21 cellular contexts compared by ENCODE assay signal in genomic region chr7:107479303-107479702, GRCh38. TPM values are rescaled to one million over a fixed set of nuclear protein-coding genes. Genes with fewer than 3 reads are reported as not detected.
DNase-seq lines count a peak whose midpoint lies in the region; ATAC-seq and TF ChIP-seq lines count a peak whose summit lies in the region.
"Had no signal": no experiment of that assay in that cellular context is flagged by ENCODE, and none has a peak within 500 bp of the region (broad histone marks: within the 10 kb centered on the region; RNA-seq: fewer than 3 reads in every experiment).

No MANE protein-coding gene starts in this region.

- H3K36me3 Mint-ChIP-seq in nephron progenitor cell (ENCODE audit: low read depth), result no peaks in the 10 kb centered on the region

- no peaks in the 10 kb centered on the region for H3K36me3 ChIP-seq in heart right ventricle
- H3K36me3 ChIP-seq: BLaER1, MG63 had no signal

- H3K4me1 Mint-ChIP-seq in nephron progenitor cell, result no peaks in the 10 kb centered on the region

- peak overlapping the region in 8 of 10 donors; percentile 18 to 48 (median 34) for H3K4me3 ChIP-seq in heart right ventricle
- H3K4me3 ChIP-seq: BLaER1, MG63 had no signal

- ATAC-seq in heart right ventricle, result peak in 5 of 8 donors; percentile 44 to 71 (median 58)
- ATAC-seq in HG02970 (IDR thresholded peaks at IDR 0.05; ENCODE audit: low FRiP score, unreplicated experiment), result no peak

- H3K27me3 ChIP-seq in heart right ventricle, result no peaks in the 10 kb centered on the region
- H3K27me3 ChIP-seq: BLaER1, MG63 had no signal

- peak; percentile 25 for DNase-seq in G401 (ENCODE audit: low spot score)
- DNase-seq in NCI-H69 (lab: John Stamatoyannopoulos, UW), result peak; percentile 40
- no peak for DNase-seq in heart right ventricle
- DNase-seq in nephron progenitor cell, result no peak
- no peak for DNase-seq in NCI-H2081 (lab: John Stamatoyannopoulos, UW)
- no peak for DNase-seq in OCI-M1 (lab: John Stamatoyannopoulos, UW)
- DNase-seq: ACHN; Caco-2; CD4-positive, alpha-beta T cell; GF-D8; H7; Kasumi-1; MG63; NCI-H187 treated with DMSO at 0.1 percent for 48 hours; NCI-H2227 treated with DMSO at 0.1 percent for 48 hours; NCI-H510A; NCI-H774 had no signal

- no peaks in the 10 kb centered on the region for H3K9me3 Mint-ChIP-seq in nephron progenitor cell
- H3K9me3 Mint-ChIP-seq: CD4-positive, alpha-beta T cell had no signal

- TF ChIP-seq CTCF in heart right ventricle (IDR thresholded peaks at IDR 0.05), result no peak
- TF ChIP-seq CTCF in nephron progenitor cell (IDR thresholded peaks at IDR 0.05), result no peak

- H3K27ac ChIP-seq in heart right ventricle, result peak overlapping the region in 9 of 10 donors; percentile 39 to 86 (median 79)
- H3K27ac ChIP-seq: BLaER1 had no signal

- H3K4me3 Mint-ChIP-seq in nephron progenitor cell, result no peak overlapping the region
- H3K4me3 Mint-ChIP-seq: CD4-positive, alpha-beta T cell had no signal

- H3K27me3 Mint-ChIP-seq in nephron progenitor cell (ENCODE audit: low read depth, poor library complexity), result no peaks in the 10 kb centered on the region
- H3K27me3 Mint-ChIP-seq: CD4-positive, alpha-beta T cell had no signal

- intact Hi-C loops in heart right ventricle (cut with DNase I), result loop anchor here in 2 of 10 donors (5.0 to 10.0 kb wide), 2 partner anchors 103 to 105 kb away; partner anchors contain the start of gene BCAP29 (in 2 of the 2)

- in situ Hi-C loops in G401 (cut with HindIII; ENCODE audit: low sequenced_read_pairs), result no loop called here

- H3K9me3 ChIP-seq in heart right ventricle, result no peaks in the 10 kb centered on the region
- H3K9me3 ChIP-seq: BLaER1, Caco-2, MG63 had no signal

- 62 to 71% methylated on average over 2 of the region's 2 CpGs for WGBS in heart right ventricle, 2 donors

- peaks cover 0 to 16% (median 0%) of the 10 kb centered on the region in 9 donors for H3K4me1 ChIP-seq in heart right ventricle
- H3K4me1 ChIP-seq: BLaER1, Caco-2 had no signal

- H3K27ac Mint-ChIP-seq in nephron progenitor cell, result peak overlapping the region; percentile 8
- H3K27ac Mint-ChIP-seq: CD4-positive, alpha-beta T cell had no signal

RNA-seq across cellular contexts. Expression of gene GPR22, which starts 9.4 kb away (rescaled TPM):
- total RNA-seq in G401 (2014; rRNA removed; shearing (Covaris generic)), result not detected in 2 replicates
- 10 to 100 TPM; 20.0 to 61.9 (median 36.4) TPM for total RNA-seq in heart right ventricle
- polyA plus RNA-seq in heart right ventricle, result 10 to 100 TPM in 1 of 2 donors, 1 to 10 TPM in 1; 6.1 to 11.4 TPM
- total RNA-seq: Caco-2; CD4-positive, alpha-beta T cell; H7; OCI-LY7; SK-MEL-5 had no signal

Comparison
In these comparisons a context has a peak if more than half of its experiments do, and no peak if none do; other contexts are left out.
1. DNase-seq: peak in G401 (single experiment) and NCI-H69 (single experiment); none in heart right ventricle (0 of 2), nephron progenitor cell (single experiment), NCI-H2081 (0 of 2) and OCI-M1 (single experiment).
2. RNA of gene GPR22, which starts 9.4 kb away (total RNA-seq): 20.0 to 61.9 TPM in heart right ventricle; not detected in G401; every median in the first group is over 10 times any median in the second.